In genomic region chr7:108001759-108002725, GRCh38 we compare ENCODE assay signal across 8 cellular contexts. TPM values are rescaled to one million over a fixed set of nuclear protein-coding genes. Genes with fewer than 3 reads are reported as not detected.
A peak's percentile ranks its signal among the peaks of the same experiment; 100 is the strongest.
DNase-seq lines count a peak whose midpoint lies in the region; ATAC-seq, FAIRE-seq and TF ChIP-seq lines count a peak whose summit lies in the region.

No MANE protein-coding gene starts in this region.

- no peaks in the 10 kb centered on the region for H3K36me3 ChIP-seq in ovary

- H3K36me3 Mint-ChIP-seq in WTC11 = peaks cover 8% of the 10 kb centered on the region

- DNase-seq in A549 (ENCODE audit: low read depth in 1 of 2, low spot score in 1 of 2) = no peak
- DNase-seq in GM13976 (ENCODE audit: low spot score) = peak; percentile 48
- peak; percentile 29 for DNase-seq in WTC11 (ENCODE audit: low spot score)
- DNase-seq in foreskin keratinocyte = peak in 1 of 2 donors; percentile 32
- peak; percentile 32 to 69 (median 55) for DNase-seq in ovary
- DNase-seq in GM20000 (ENCODE audit: low spot score) = no peak

- H3K4me1 Mint-ChIP-seq in WTC11 = peaks cover 30% of the 10 kb centered on the region

- no peak overlapping the region for H3K27ac Mint-ChIP-seq in WTC11

- in situ Hi-C loops in GM13976 (cut with MboI; ENCODE audit: low sequenced_read_pairs, unreplicated experiment) = no loop called here

- no peak for FAIRE-seq in A549 (lab: Jason Lieb, UNC)

- H3K27me3 ChIP-seq in foreskin keratinocyte (no peaks in the 10 kb centered on the region), ovary (no peaks in the 10 kb centered on the region)

- CTCF ChIA-PET in A549 (lab: Yijun Ruan, JAX) (interaction anchor here (0.7 to 5.6 kb wide), 19 partner anchors 10 to 495 kb away, joined by 3 to 46 read pairs (median 5); no protein-coding TSS in a partner anchor), WTC11 (lab: Charles Lee) (interaction anchor here (0.6 to 5.8 kb wide), 10 partner anchors 15 to 144 kb away, joined by 3 to 37 read pairs (median 4); no protein-coding TSS in a partner anchor)

- TF ChIP-seq CTCF in A549 (IDR thresholded peaks at IDR 0.05) (no peak), GM13976 (IDR thresholded peaks at IDR 0.05; ENCODE audit: borderline replicate concordance, control extremely low read depth, extremely low read depth, insufficient read depth, missing control alignments) (no peak), WTC11 (IDR thresholded peaks at IDR 0.05) (no peak), foreskin keratinocyte (conservative IDR thresholded peaks at IDR 0.05) (no peak), ovary (IDR thresholded peaks at IDR 0.05) (no peak), GM20000 (IDR thresholded peaks at IDR 0.05; ENCODE audit: extremely low read depth, missing control alignments) (no peak)

- H3K9me3 ChIP-seq in A549 (no peaks in the 10 kb centered on the region), ovary (no peaks in the 10 kb centered on the region)

- H3K4me1 ChIP-seq in A549 (peaks cover 67% of the 10 kb centered on the region), foreskin keratinocyte (peaks cover 40% of the 10 kb centered on the region), ovary (ENCODE audit: insufficient read depth) (peaks cover 2% of the 10 kb centered on the region)

- TF ChIP-seq EP300 in A549 (IDR thresholded peaks at IDR 0.05) (no peak), ovary (IDR thresholded peaks at IDR 0.05) (no peak)

- H3K27me3 Mint-ChIP-seq in WTC11 (ENCODE audit: low read depth) = peaks cover 60% of the 10 kb centered on the region

- H3K27ac ChIP-seq in A549 (peak overlapping the region; percentile 86 to 94), foreskin keratinocyte (peak overlapping the region; percentile 66), ovary (peak overlapping the region in 1 of 2 donors; percentile 57)

- TF ChIP-seq RAD21 in A549 (conservative IDR thresholded peaks at IDR 0.05 in 1 of 2, IDR thresholded peaks at IDR 0.05 in 1 of 2) = no peak

- POLR2A ChIA-PET in A549 (lab: Yijun Ruan, JAX) = interaction anchor here (1.0 to 4.2 kb wide), 5 partner anchors 10 to 259 kb away, joined by 3 to 29 read pairs (median 5); no protein-coding TSS in a partner anchor
- POLR2A ChIA-PET in WTC11 (lab: Charles Lee) = no interaction called here

- peak; percentile 30 to 53 for ATAC-seq in A549
- peak; percentile 11 for ATAC-seq in WTC11
- ATAC-seq in foreskin keratinocyte = peak; percentile 33
- no peak for ATAC-seq in GM19395 (IDR thresholded peaks at IDR 0.05; ENCODE audit: unreplicated experiment)
- no peak for ATAC-seq in GM19463 (IDR thresholded peaks at IDR 0.05; ENCODE audit: unreplicated experiment)

- TF ChIP-seq POLR2A in A549 (IDR thresholded peaks at IDR 0.05; ENCODE audit: low read length) = no peak
- no peak for TF ChIP-seq POLR2A in ovary (IDR thresholded peaks at IDR 0.05)

- intact Hi-C loops in ovary (cut with DNase I) = loop anchor here in 1 of 4 donors (10.0 kb wide), 1 partner anchor 143 kb away; no protein-coding TSS in a partner anchor

- no peaks in the 10 kb centered on the region for H3K9me3 Mint-ChIP-seq in WTC11

- 1% methylated on average over 57 of the region's 75 CpGs for WGBS in A549 (ENCODE audit: missing lambda C conversion rate)
- 0 to 1% (median 1%) methylated on average over 58 to 75 of the region's 75 CpGs for WGBS in ovary, 3 donors

- H3K4me3 ChIP-seq in A549 (peak overlapping the region; percentile 60), ovary (peak overlapping the region; percentile 56)

- peak overlapping the region; percentile 90 for H3K4me3 Mint-ChIP-seq in WTC11

- peak overlapping the region; percentile 93 for H3K4me2 ChIP-seq in A549

TF ChIP-seq in A549, 52 proteins besides CTCF, POLR2A, EP300 and RAD21:
- TF ChIP-seq E2F6 (IDR thresholded peaks at IDR 0.05; ENCODE audit: borderline replicate concordance, low read depth) (peak; percentile 35; the same call in 1 of the 2 replicates), GATA3 (IDR thresholded peaks at IDR 0.05; ENCODE audit: borderline replicate concordance) (peak; percentile 5; the same call in 1 of the 2 replicates), JUNB (IDR thresholded peaks at IDR 0.05) (no peak), HDAC2 (IDR thresholded peaks at IDR 0.05) (peak; percentile 77), MAX (IDR thresholded peaks at IDR 0.05) (peak; percentile 71), MYC (IDR thresholded peaks at IDR 0.05; ENCODE audit: borderline replicate concordance, low read length) (peak; percentile 23; the same call in 1 of the 2 replicates), ZC3H11A (IDR thresholded peaks at IDR 0.05) (no peak)

TF ChIP-seq in WTC11, 78 proteins besides CTCF, POLR2A, EP300 and RAD21 (continues in another document):
- TF ChIP-seq RELA (CRISPR knock-in tag; IDR thresholded peaks at IDR 0.05; ENCODE audit: borderline replicate concordance) (no peak), AR (CRISPR knock-in tag; IDR thresholded peaks at IDR 0.05) (no peak), TEAD1 (CRISPR knock-in tag; IDR thresholded peaks at IDR 0.05) (no peak), JAZF1 (CRISPR knock-in tag; IDR thresholded peaks at IDR 0.05) (no peak), STAT6 (CRISPR knock-in tag; conservative IDR thresholded peaks at IDR 0.05; ENCODE audit: low read depth) (no peak), ZNF138 (CRISPR knock-in tag; conservative IDR thresholded peaks at IDR 0.05) (no peak), ATF6 (CRISPR knock-in tag; IDR thresholded peaks at IDR 0.05) (0 out of 2 replicates have a peak, but pooled peaks have one; percentile 22), SMAD3 (CRISPR knock-in tag; IDR thresholded peaks at IDR 0.05; ENCODE audit: borderline replicate concordance) (0 out of 2 replicates have a peak, but pooled peaks have one; percentile 51), CREM (CRISPR knock-in tag; IDR thresholded peaks at IDR 0.05) (no peak), SMAD4 (CRISPR knock-in tag; IDR thresholded peaks at IDR 0.05) (no peak), GABPB1 (CRISPR knock-in tag; IDR thresholded peaks at IDR 0.05) (no peak)

RNA-seq across cellular contexts. Expression of gene LAMB1, which starts 0.9 kb away (rescaled TPM):
- polyA plus RNA-seq in A549 (2011; rRNA removed) = 162 and 208 TPM in 2 replicates
- polyA plus RNA-seq in A549 (2012; cell fraction: cytosol; rRNA removed) = 66.5 and 67.3 TPM in 2 replicates
- polyA plus RNA-seq in A549 (2012; cell fraction: nucleus; rRNA removed) = 349 and 365 TPM in 2 replicates
- 142 to 159 TPM (median 143 TPM) in 3 replicates for polyA plus RNA-seq in A549 (2017; fragmentation: RNase III; extraction: RNeasy Plus Mini Kit Qiagen cat#74134 plus additional on column Dnase treatment)
- 395 and 408 TPM in 2 replicates for polyA minus RNA-seq in A549 (2011; rRNA and poly(A)+ RNA removed)
- total RNA-seq in WTC11 (2021) = 77.8 to 101 TPM (median 78.4 TPM) in 3 replicates
- 179 and 219 TPM in 2 replicates for total RNA-seq in foreskin keratinocyte
- 120 and 135 TPM in 2 replicates for polyA plus RNA-seq in foreskin keratinocyte
- 100 to 1,000 TPM in 1 of 7 donors, 10 to 100 TPM in 6; 10.2 to 151 (median 65.0) TPM for total RNA-seq in ovary
- 100 to 1,000 TPM in 1 of 2 donors, 10 to 100 TPM in 1; 49.2 to 148 TPM for polyA plus RNA-seq in ovary

Comparison
In these comparisons a context has a peak if more than half of its experiments do, and no peak if none do; other contexts are left out.
1. ATAC-seq: peak in A549 (2 of 2), WTC11 (single experiment) and foreskin keratinocyte (single experiment); none in GM19395 (single experiment) and GM19463 (single experiment).
2. DNase-seq: peak in GM13976 (single experiment), WTC11 (single experiment) and ovary (5 of 5); none in A549 (0 of 2) and GM20000 (single experiment).
3. Of the 8 proteins assayed by ChIP-seq in both WTC11 and A549: peak only in WTC11: HMGXB4; only in A549: none; in both: MAX; in neither: 6.